Comparison of ENCODE assay signal across 2 cellular contexts in genomic region chr4:79587207-79587606, GRCh38.
DNase-seq lines count a peak whose midpoint lies in the region; ATAC-seq, FAIRE-seq and TF ChIP-seq lines count a peak whose summit lies in the region.
"Not testable (repeated sequence)": the region's sequence is repeated elsewhere in the genome, so short reads cannot be mapped to it uniquely, and the experiment has no call there.

No MANE protein-coding gene starts in this region.

- not testable (repeated sequence) for H2AFZ ChIP-seq in K562 (ENCODE audit: low read depth, low read length)

- ATAC-seq in K562, result not testable (repeated sequence)

- not testable (repeated sequence) for H3K27me3 ChIP-seq in K562 (ENCODE audit: control insufficient read depth in 2 of 2, insufficient read depth in 2 of 2, low read length in 2 of 2)

- in situ Hi-C loops in K562 (cut with MboI), result not testable (repeated sequence)

- H4K20me1 ChIP-seq in K562 (replicated peaks; ENCODE audit: control insufficient read depth, insufficient read depth, low read length), result not testable (repeated sequence)

- TF ChIP-seq POLR2A in K562 (conservative IDR thresholded peaks at IDR 0.05), result not testable (repeated sequence)

- CTCF ChIA-PET in HEK293 (lab: Yijun Ruan, JAX); K562 (lab: Yijun Ruan, JAX; ENCODE audit: low intra/inter-chr PET ratio): not testable (repeated sequence)

- not testable (repeated sequence) for H3K9ac ChIP-seq in K562 (ENCODE audit: insufficient read depth in 1 of 2, low read depth in 2 of 2, low read length in 2 of 2)

- not testable (repeated sequence) for H3K4me1 ChIP-seq in HEK293 (ENCODE audit: control insufficient read depth, insufficient read depth, low read length); K562 (replicated peaks in 1 of 2; ENCODE audit: control insufficient read depth in 2 of 2, insufficient read depth in 2 of 2, low read length in 2 of 2)

- WGBS in K562 (ENCODE audit: insufficient coverage, low coverage, missing lambda C conversion rate), result 9% methylated on average over 1 of the region's 2 CpGs

- FAIRE-seq in K562 (lab: Jason Lieb, UNC), result not testable (repeated sequence)

- TF ChIP-seq CTCF in HEK293 (tag by site-specific recombination; IDR thresholded peaks at IDR 0.05); K562 (IDR thresholded peaks at IDR 0.05 in 2 of 3, conservative IDR thresholded peaks at IDR 0.05 in 1 of 3; ENCODE audit: insufficient read depth in 2 of 3, low read depth in 1 of 3, low read length in 3 of 3): not testable (repeated sequence)

- H3K4me2 ChIP-seq in K562 (ENCODE audit: insufficient read depth, low read length), result not testable (repeated sequence)

- BruUV-seq in K562 (replicated peaks; lab: Mats Ljungman, UMichigan), result not testable (repeated sequence)

- POLR2A ChIA-PET in HEK293 (lab: Yijun Ruan, JAX); K562 (lab: Yijun Ruan, JAX): not testable (repeated sequence)

- H3K27ac ChIP-seq in HEK293 (ENCODE audit: extremely low read depth, low read depth, low read length); K562 (ENCODE audit: extremely low read depth, low read depth, low read length): not testable (repeated sequence)

- not testable (repeated sequence) for H3K79me2 ChIP-seq in K562 (ENCODE audit: control insufficient read depth, insufficient read depth, low read length)

- not testable (repeated sequence) for H3K9me3 ChIP-seq in HEK293 (ENCODE audit: control insufficient read depth, insufficient read depth, low read depth, low read length); K562 (replicated peaks; ENCODE audit: control insufficient read depth, insufficient read depth, low read depth, low read length)

- intact Hi-C loops in K562 (cut with micrococcal nuclease), result not testable (repeated sequence)

- H3K4me3 ChIP-seq in HEK293 (ENCODE audit: low read depth, low read length); K562: not testable (repeated sequence)

- not testable (repeated sequence) for H3K9me1 ChIP-seq in K562 (ENCODE audit: control insufficient read depth, insufficient read depth, low read length)

- not testable (repeated sequence) for TF ChIP-seq EP300 in K562 (IDR thresholded peaks at IDR 0.05; ENCODE audit: low read length)

- not testable (repeated sequence) for H3K36me3 ChIP-seq in HEK293 (ENCODE audit: control insufficient read depth in 2 of 2, insufficient read depth in 1 of 2, low read length in 2 of 2); K562 (ENCODE audit: control insufficient read depth, insufficient read depth, low read length)

- TF ChIP-seq RAD21 in K562 (CRISPR knock-in tag; conservative IDR thresholded peaks at IDR 0.05 in 1 of 2, IDR thresholded peaks at IDR 0.05 in 1 of 2), result not testable (repeated sequence)

- DNase-seq in K562 (ENCODE audit: extremely low read depth in 1 of 4, low spot score in 3 of 4), result not testable (repeated sequence)

TF ChIP-seq in HEK293, 187 proteins besides CTCF, POLR2A, EP300 and RAD21:
- peak; percentile 40; the same call in 1 of the 2 replicates for TF ChIP-seq ZNF146 (tag by site-specific recombination; IDR thresholded peaks at IDR 0.05)
TF ChIP-seq in HEK293: peak in this region for 1; not testable (repeated sequence) for 186.

TF ChIP-seq in K562, 482 proteins besides CTCF, POLR2A, EP300 and RAD21:
- peak; percentile 50 for TF ChIP-seq RBM25 (IDR thresholded peaks at IDR 0.05; ENCODE audit: low read depth, low read length, severe bottlenecking)
- TF ChIP-seq ZNF146 (CRISPR knock-in tag; IDR thresholded peaks at IDR 0.05; ENCODE audit: unreplicated experiment), result peak; percentile 93
TF ChIP-seq in K562: peak in this region for 2; not testable (repeated sequence) for 480.
